ENCODE assay signal across 26 cellular contexts in the genomic region with DNA sequence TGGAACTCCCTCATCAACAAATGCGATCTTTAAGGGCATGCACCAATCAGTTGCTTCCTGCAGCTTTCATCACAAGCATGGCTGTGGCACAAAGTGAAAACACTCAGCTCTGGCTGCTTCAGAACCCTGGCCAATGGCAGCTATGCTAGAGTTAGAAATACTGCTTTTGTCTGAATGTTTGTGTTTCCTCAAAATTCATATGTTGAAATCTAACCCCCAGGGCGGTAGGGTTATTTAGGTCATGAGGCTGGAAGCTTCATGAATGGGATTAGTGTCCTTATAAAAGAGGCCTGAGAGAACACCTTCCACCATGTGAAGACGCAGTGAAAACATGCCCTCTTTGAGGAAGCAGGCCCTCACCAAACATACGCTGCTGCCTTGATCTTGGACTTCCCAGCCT.
"Had no signal": no experiment of that assay in that cellular context is flagged by ENCODE, and none has a peak within 500 bp of the region (broad histone marks: within the 10 kb centered on the region; RNA-seq: fewer than 3 reads in every experiment).

No MANE protein-coding gene starts in this region.

- H3K27me3 ChIP-seq: hepatocyte, neural progenitor cell, neutrophil, ovary, right atrium auricular region, right lobe of liver, tibial nerve, upper lobe of left lung, vagina had no signal

- H3K27ac ChIP-seq: hepatocyte, left ventricle myocardium inferior, neural progenitor cell, neutrophil, ovary, right atrium auricular region, right lobe of liver, tibial nerve, upper lobe of left lung, vagina had no signal

- DNase-seq: islet precursor cell; left ventricle myocardium inferior; naive thymus-derived CD8-positive, alpha-beta T cell; occipital lobe; ovary; right lobe of liver; stimulated activated CD4-positive, alpha-beta T cell treated with anti-CD3 and anti-CD28 coated beads, Interleukin-1b, Interleukin-23, amount 100 ng/mL, for 48 hours; stimulated activated CD4-positive, alpha-beta T cell treated with anti-CD3 and anti-CD28 coated beads, Interleukin-2, amount 100 ng/mL, for 48 hours; stimulated activated CD4-positive, alpha-beta T cell treated with anti-CD3 and anti-CD28 coated beads, Interleukin-4, amount 100 ng/mL, for 4 hours; stimulated activated CD8-positive, alpha-beta memory T cell treated with anti-CD3 and anti-CD28 coated beads, Interleukin-4, amount 100 ng/mL, for 48 hours; stimulated activated naive CD4-positive, alpha-beta T cell treated with Interleukin-2 at 50 U/mL for 16 hours; stimulated activated naive CD8-positive, alpha-beta T cell treated with anti-CD3 and anti-CD28 coated beads, Interleukin-15, amount 100 ng/mL, for 72 hours; substantia nigra; upper lobe of left lung had no signal

- H3K9me3 ChIP-seq: neutrophil, ovary, right atrium auricular region, right lobe of liver, tibial nerve, upper lobe of left lung, vagina had no signal

- H3K36me3 ChIP-seq: left ventricle myocardium inferior, neural progenitor cell, neutrophil, ovary, right atrium auricular region, right lobe of liver, tibial nerve, upper lobe of left lung, vagina had no signal

- H3K4me3 ChIP-seq: hepatocyte, left ventricle myocardium inferior, lung, neural progenitor cell, ovary, right atrium auricular region, right lobe of liver, smooth muscle cell, tibial nerve, upper lobe of left lung, vagina had no signal

- H3K4me2 ChIP-seq: hepatocyte, neural progenitor cell, smooth muscle cell had no signal

- H3K9ac ChIP-seq: neural progenitor cell had no signal

- H3K4me3 Mint-ChIP-seq: memory B cell; naive thymus-derived CD8-positive, alpha-beta T cell; nephron; neural progenitor cell; stimulated activated memory B cell treated with anti-CD40 and anti-IgM and Interleukin-4, amounts not matched to agents 10 μg/mL and 1 μg/mL and 100 μg/mL, for 72 hours; stimulated activated naive CD8-positive, alpha-beta T cell treated with anti-CD3 and anti-CD28 coated beads, Interleukin-15, amount 100 ng/mL, for 72 hours had no signal

- H3K4me1 Mint-ChIP-seq: memory B cell; naive thymus-derived CD8-positive, alpha-beta T cell; nephron; neural progenitor cell; stimulated activated memory B cell treated with anti-CD40 and anti-IgM and Interleukin-4, amounts not matched to agents 10 μg/mL and 1 μg/mL and 100 μg/mL, for 72 hours; stimulated activated naive CD8-positive, alpha-beta T cell treated with anti-CD3 and anti-CD28 coated beads, Interleukin-15, amount 100 ng/mL, for 72 hours had no signal

- ATAC-seq: naive thymus-derived CD8-positive, alpha-beta T cell; right lobe of liver; stimulated activated memory B cell treated with anti-CD40 and anti-IgM and Interleukin-4, amounts not matched to agents 10 μg/mL and 1 μg/mL and 100 μg/mL, for 72 hours; stimulated activated naive CD8-positive, alpha-beta T cell treated with anti-CD3 and anti-CD28 coated beads, Interleukin-15, amount 100 ng/mL, for 72 hours had no signal

- H2AFZ ChIP-seq: hepatocyte, neural progenitor cell had no signal

- H3K9me3 Mint-ChIP-seq: memory B cell; naive thymus-derived CD8-positive, alpha-beta T cell; nephron; neural progenitor cell; stimulated activated naive CD8-positive, alpha-beta T cell treated with anti-CD3 and anti-CD28 coated beads, Interleukin-15, amount 100 ng/mL, for 72 hours had no signal

- H3K27me3 Mint-ChIP-seq: progenitor cell of endocrine pancreas had no signal

- H3K4me1 ChIP-seq: left ventricle myocardium inferior, neural progenitor cell, right atrium auricular region, right lobe of liver, tibial nerve, upper lobe of left lung, vagina had no signal

- H3K36me3 Mint-ChIP-seq: memory B cell; naive thymus-derived CD8-positive, alpha-beta T cell; neural progenitor cell; stimulated activated memory B cell treated with anti-CD40 and anti-IgM and Interleukin-4, amounts not matched to agents 10 μg/mL and 1 μg/mL and 100 μg/mL, for 72 hours had no signal

- H3K27ac Mint-ChIP-seq: memory B cell; naive thymus-derived CD8-positive, alpha-beta T cell; nephron; neural progenitor cell; progenitor cell of endocrine pancreas; stimulated activated memory B cell treated with anti-CD40 and anti-IgM and Interleukin-4, amounts not matched to agents 10 μg/mL and 1 μg/mL and 100 μg/mL, for 72 hours; stimulated activated naive CD8-positive, alpha-beta T cell treated with anti-CD3 and anti-CD28 coated beads, Interleukin-15, amount 100 ng/mL, for 72 hours had no signal

- H3K79me2 ChIP-seq: hepatocyte had no signal
